ENCODE assay signal across 8 cellular contexts in the genomic region with DNA sequence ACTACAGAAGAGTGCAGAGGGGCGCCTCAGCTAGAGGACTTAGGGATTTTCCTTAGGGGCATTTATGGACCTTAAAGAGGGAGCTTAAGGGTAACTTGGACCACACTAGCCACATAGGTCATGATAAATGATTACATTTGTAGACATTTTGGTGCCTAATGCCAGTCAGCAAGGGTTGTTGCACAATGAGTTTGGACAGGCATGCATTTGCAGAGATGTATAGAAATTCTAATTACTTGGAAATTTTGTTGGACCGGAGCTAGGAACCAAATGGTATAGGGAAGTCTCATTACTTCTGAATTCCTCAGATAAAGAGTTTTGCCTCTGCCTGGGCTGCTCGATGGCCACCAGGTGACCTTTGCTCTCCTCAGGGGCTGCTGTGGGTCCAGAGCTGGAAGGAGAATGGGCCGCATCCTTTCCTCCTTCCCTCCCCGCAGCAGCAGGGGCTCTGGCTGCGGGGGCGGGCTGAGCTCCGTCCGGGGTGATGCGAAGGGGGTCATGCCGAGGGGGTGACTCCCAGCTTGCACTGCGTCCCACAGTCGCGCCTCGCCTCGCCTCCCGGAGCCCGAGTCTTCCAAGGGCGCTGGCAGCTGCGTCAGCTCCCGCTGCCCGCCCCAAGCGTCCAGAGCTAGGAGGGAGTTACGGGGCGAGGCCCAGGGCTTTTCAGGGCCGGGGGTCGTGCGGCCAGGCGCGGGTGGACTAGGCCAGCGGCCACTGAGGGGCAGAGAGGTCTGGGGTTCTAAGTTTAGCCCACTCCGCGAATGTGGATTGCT. TPM values are rescaled to one million over a fixed set of nuclear protein-coding genes. Genes with fewer than 3 reads are reported as not detected.
DNase-seq lines count a peak whose midpoint lies in the region; ATAC-seq and TF ChIP-seq lines count a peak whose summit lies in the region.

No MANE protein-coding gene starts in this region.

- peaks cover 19% of the 10 kb centered on the region for H3K79me2 ChIP-seq in parathyroid adenoma

- BruUV-seq in Panc1 (replicated peaks; lab: Mats Ljungman, UMichigan), result no TSS peak

- intact Hi-C loops in Panc1 (cut with micrococcal nuclease; ENCODE audit: unreplicated experiment), result no loop called here

- H3K36me3 ChIP-seq in Panc1 (ENCODE audit: control insufficient read depth, insufficient read depth, low read length) (no peaks in the 10 kb centered on the region), parathyroid adenoma (ENCODE audit: control insufficient read depth, insufficient read depth, low read length) (no peaks in the 10 kb centered on the region)

- CTCF ChIA-PET in Panc1 (lab: Charles Lee), result interaction anchor here (1.1 to 1.9 kb wide), 5 partner anchors 11 to 27 kb away, joined by 3 to 9 read pairs (median 5); no protein-coding TSS in a partner anchor

- H3K27ac ChIP-seq in C4-2B (peak overlapping the region; percentile 36), Panc1 (ENCODE audit: low read length) (peak overlapping the region; percentile 100), parathyroid adenoma (peak overlapping the region; percentile 96)

- H3K9me3 ChIP-seq in Panc1 (ENCODE audit: control insufficient read depth, insufficient read depth, low read depth, low read length) (no peaks in the 10 kb centered on the region), parathyroid adenoma (ENCODE audit: control insufficient read depth, low read length) (no peaks in the 10 kb centered on the region)

- H2AFZ ChIP-seq in parathyroid adenoma, result peak overlapping the region; percentile 68

- POLR2A ChIA-PET in Panc1 (lab: Charles Lee), result interaction anchor here (0.9 to 14.1 kb wide), 6 partner anchors 11 to 61 kb away, joined by 3 to 818 read pairs (median 6); partner anchors contain the start of genes MALAT1 and NEAT1

- no peak for DNase-seq in Panc1 (ENCODE audit: low read depth, low spot score)
- DNase-seq in fibroblast of villous mesenchyme (ENCODE audit: low read depth), result peak; percentile 71
- DNase-seq in pons (ENCODE audit: low spot score), result no peak
- DNase-seq in stimulated activated CD8-positive, alpha-beta memory T cell treated with anti-CD3 and anti-CD28 coated beads, Interleukin-4, amount 100 ng/mL, for 48 hours, result no peak
- no peak for DNase-seq in T-helper 9 cell

- in situ Hi-C loops in Panc1 (cut with HindIII; ENCODE audit: low pct_unique_long_range_greater_than_20kb, low sequenced_read_pairs), result no loop called here

- H3K4me3 ChIP-seq in Panc1 (ENCODE audit: low read depth in 2 of 2, low read length in 2 of 2) (peak overlapping the region in 1 of 2 experiments; percentile 37; a peak in 2 of 4 replicates), fibroblast of villous mesenchyme (ENCODE audit: low read depth, low read length) (peak overlapping the region; percentile 49), parathyroid adenoma (ENCODE audit: low read depth, low read length) (peak overlapping the region; percentile 37)

- ATAC-seq in Panc1 (peak; percentile 11), GM21381 (IDR thresholded peaks at IDR 0.05; ENCODE audit: unreplicated experiment) (no peak)

- no peaks in the 10 kb centered on the region for H3K27me3 ChIP-seq in Panc1 (ENCODE audit: control insufficient read depth, insufficient read depth, low read length)
- H3K27me3 ChIP-seq in parathyroid adenoma (ENCODE audit: control insufficient read depth, insufficient read depth, low read length), result no peaks in the 10 kb centered on the region

- no peak for TF ChIP-seq CTCF in C4-2B (conservative IDR thresholded peaks at IDR 0.05)
- TF ChIP-seq CTCF in Panc1 (IDR thresholded peaks at IDR 0.05), result no peak
- TF ChIP-seq CTCF in fibroblast of villous mesenchyme (IDR thresholded peaks at IDR 0.05; ENCODE audit: insufficient read depth, low read depth, low read length), result no peak
- no peak for TF ChIP-seq CTCF in parathyroid adenoma (IDR thresholded peaks at IDR 0.05)

- peaks cover 74% of the 10 kb centered on the region for H3K4me1 ChIP-seq in Panc1 (ENCODE audit: control insufficient read depth, insufficient read depth, low read length)
- H3K4me1 ChIP-seq in parathyroid adenoma, result peaks cover 22% of the 10 kb centered on the region

- H3K9ac ChIP-seq in parathyroid adenoma, result no peak overlapping the region

- H3K4me2 ChIP-seq in parathyroid adenoma (ENCODE audit: low read length), result no peak overlapping the region

RNA-seq across cellular contexts. Expression of gene MALAT1, which starts 20.2 kb away (rescaled TPM):
- 13,645 TPM for total RNA-seq in Panc1 (2021; ENCODE audit: unreplicated experiment)
- polyA plus RNA-seq in Panc1 (2012; ENCODE audit: insufficient read length), result 690 TPM
- total RNA-seq in fibroblast of villous mesenchyme, result 12,351 and 16,563 TPM in 2 replicates

RNA-seq across cellular contexts. Expression of gene SCYL1, which starts 46.3 kb away (rescaled TPM):
- total RNA-seq in Panc1 (2021; ENCODE audit: unreplicated experiment) (117 TPM), fibroblast of villous mesenchyme (125 and 135 TPM in 2 replicates)
- polyA plus RNA-seq in Panc1 (2012; ENCODE audit: insufficient read length), result 172 TPM

RNA-seq across cellular contexts. Expression of gene NEAT1, which starts 56.0 kb away (rescaled TPM):
- total RNA-seq in Panc1 (2021; ENCODE audit: unreplicated experiment) (731 TPM), fibroblast of villous mesenchyme (413 and 487 TPM in 2 replicates)
- polyA plus RNA-seq in Panc1 (2012; ENCODE audit: insufficient read length), result 190 TPM

Comparison
In these comparisons a context has a peak if more than half of its experiments do, and no peak if none do; other contexts are left out.
1. H3K27ac ChIP-seq: peak in every context shown above with its lines; median percentile 100 in Panc1; 96 in parathyroid adenoma; 36 in C4-2B.